In the genomic region with DNA sequence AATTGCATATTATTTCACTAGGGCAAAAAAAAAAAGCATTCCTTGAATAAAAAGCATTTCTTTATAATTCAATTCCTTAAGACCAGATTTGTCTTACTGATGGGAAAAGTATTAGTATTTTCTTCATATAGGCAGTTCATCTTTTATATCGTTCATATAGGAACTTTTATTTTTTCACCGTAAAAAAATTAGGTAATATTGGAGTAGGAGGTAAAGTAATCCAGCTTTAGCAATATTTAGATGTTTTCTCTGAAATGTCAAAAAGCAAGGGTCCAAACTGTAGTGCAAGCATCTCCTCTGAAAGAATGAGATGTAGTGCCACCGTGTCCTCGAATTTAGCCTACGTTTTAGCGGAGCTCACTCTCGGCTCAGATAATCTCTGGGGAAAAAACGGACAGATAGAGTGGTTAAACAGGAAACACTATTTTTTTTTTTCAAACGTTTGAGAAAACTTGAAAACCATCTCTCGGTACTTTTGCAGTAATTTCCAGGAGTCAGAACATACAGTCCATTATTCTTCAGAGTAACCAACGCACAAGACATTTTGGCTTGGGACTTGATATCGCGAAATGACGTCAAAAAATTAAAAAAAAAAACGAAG, we compare ENCODE assay signal across 8 cellular contexts. TPM values are rescaled to one million over a fixed set of nuclear protein-coding genes. Genes with fewer than 3 reads are reported as not detected.
DNase-seq lines count a peak whose midpoint lies in the region; ATAC-seq lines count a peak whose summit lies in the region.

No MANE protein-coding gene starts in this region.

- no peak for DNase-seq in activated CD4-positive, alpha-beta T cell treated with anti-CD3 and anti-CD28 coated beads for 36 hours
- no peak for DNase-seq in activated CD4-positive, alpha-beta T cell treated with anti-CD3 and anti-CD28 coated beads for 48 hours
- DNase-seq in T-helper 17 cell (no peak), foreskin melanocyte (peak; percentile 77), GOT3 (lab: John Stamatoyannopoulos, UW) (no peak)
- DNase-seq in stimulated activated CD4-positive, alpha-beta T cell treated with anti-CD3 and anti-CD28 coated beads, Interleukin-15, amount 100 ng/mL, for 24 hours = no peak

- H3K9ac ChIP-seq in skeletal muscle tissue (ENCODE audit: low read depth in 1 of 3, low read length in 3 of 3) = peak overlapping the region; percentile 85 to 96 (median 87)

- intact Hi-C loops in activated CD4-positive, alpha-beta T cell treated with anti-CD3 and anti-CD28 coated beads for 36 hours (cut with DNase I, micrococcal nuclease) = loop anchor here (1.0 to 10.0 kb wide), 13 partner anchors 19 to 845 kb away; partner anchors contain the start of genes DNAJC1 (in 2 of the 2), BMI1 (in 1 of the 2) and COMMD3 (in 1 of the 2)

- H3K9me3 ChIP-seq in T-helper 17 cell (ENCODE audit: control insufficient read depth, low read length, poor library complexity, severe bottlenecking) (peaks cover 8% of the 10 kb centered on the region), skeletal muscle tissue (ENCODE audit: control insufficient read depth in 3 of 3, low read length in 3 of 3) (peaks cover 0 to 3% (median 0%) of the 10 kb centered on the region in 3 donors)

- H3K27me3 ChIP-seq in skeletal muscle tissue (ENCODE audit: control insufficient read depth in 3 of 3, insufficient read depth in 3 of 3, low read length in 3 of 3) = peaks cover 76 to 87% (median 83%) of the 10 kb centered on the region in 3 donors

- peaks cover 5% of the 10 kb centered on the region for H3K36me3 Mint-ChIP-seq in activated CD4-positive, alpha-beta T cell treated with anti-CD3 and anti-CD28 coated beads for 36 hours (ENCODE audit: low read depth)
- no peaks in the 10 kb centered on the region for H3K36me3 Mint-ChIP-seq in T-helper 17 cell (ENCODE audit: low read depth)

- POLR2A ChIA-PET in activated CD4-positive, alpha-beta T cell treated with anti-CD3 and anti-CD28 coated beads for 36 hours (lab: Charles Lee) = interaction anchor here (0.6 to 1.7 kb wide), 9 partner anchors 23 to 658 kb away, joined by 3 to 14 read pairs (median 3); partner anchors contain the start of genes COMMD3 and DNAJC1

- peaks cover 35% of the 10 kb centered on the region for H3K4me1 Mint-ChIP-seq in activated CD4-positive, alpha-beta T cell treated with anti-CD3 and anti-CD28 coated beads for 36 hours
- H3K4me1 Mint-ChIP-seq in T-helper 17 cell = peaks cover 11% of the 10 kb centered on the region

- H3K27ac Mint-ChIP-seq in activated CD4-positive, alpha-beta T cell treated with anti-CD3 and anti-CD28 coated beads for 36 hours = peak overlapping the region; percentile 89
- H3K27ac Mint-ChIP-seq in T-helper 17 cell = peak overlapping the region; percentile 86

- peak; percentile 5 for ATAC-seq in activated CD4-positive, alpha-beta T cell treated with anti-CD3 and anti-CD28 coated beads for 36 hours
- ATAC-seq in T-helper 17 cell (no peak), HG03039 (IDR thresholded peaks at IDR 0.05; ENCODE audit: unreplicated experiment) (no peak)

- H3K27me3 Mint-ChIP-seq in activated CD4-positive, alpha-beta T cell treated with anti-CD3 and anti-CD28 coated beads for 36 hours = peaks cover 59% of the 10 kb centered on the region
- H3K27me3 Mint-ChIP-seq in T-helper 17 cell = peaks cover 64% of the 10 kb centered on the region

- H3K27ac ChIP-seq in skeletal muscle tissue (ENCODE audit: low read depth, low read length) = peak overlapping the region; percentile 92

- H3K36me3 ChIP-seq in skeletal muscle tissue (ENCODE audit: control insufficient read depth in 3 of 3, insufficient read depth in 3 of 3, low read length in 3 of 3) = no peaks in the 10 kb centered on the region

- H3K4me3 Mint-ChIP-seq in activated CD4-positive, alpha-beta T cell treated with anti-CD3 and anti-CD28 coated beads for 36 hours = peak overlapping the region; percentile 78
- peak overlapping the region; percentile 88 for H3K4me3 Mint-ChIP-seq in T-helper 17 cell

- H3K9me3 Mint-ChIP-seq in activated CD4-positive, alpha-beta T cell treated with anti-CD3 and anti-CD28 coated beads for 36 hours (ENCODE audit: low read depth) = no peaks in the 10 kb centered on the region

- peaks cover 26 to 31% (median 29%) of the 10 kb centered on the region in 3 donors for H3K4me1 ChIP-seq in skeletal muscle tissue (ENCODE audit: control insufficient read depth in 3 of 3, insufficient read depth in 3 of 3, low read length in 3 of 3)

- CTCF ChIA-PET in activated CD4-positive, alpha-beta T cell treated with anti-CD3 and anti-CD28 coated beads for 36 hours (lab: Charles Lee) = interaction anchor here (0.6 to 0.8 kb wide), 5 partner anchors 14 to 131 kb away, joined by 3 to 4 read pairs (median 3); no protein-coding TSS in a partner anchor

- H3K4me3 ChIP-seq in skeletal muscle tissue (ENCODE audit: low read length in 3 of 3) = peak overlapping the region; percentile 73 to 80 (median 80)

RNA-seq across cellular contexts. Expression of gene SPAG6, which starts 5.4 kb away (rescaled TPM):
- total RNA-seq in activated CD4-positive, alpha-beta T cell treated with anti-CD3 and anti-CD28 coated beads for 36 hours = under 1 TPM; 0.09 to 0.11 TPM
- total RNA-seq in T-helper 17 cell = not detected
- total RNA-seq in skeletal muscle tissue = 2.6 TPM

RNA-seq across cellular contexts. Expression of gene BMI1, which starts 19.0 kb away (rescaled TPM):
- 10 to 100 TPM; 52.9 to 55.2 TPM for total RNA-seq in activated CD4-positive, alpha-beta T cell treated with anti-CD3 and anti-CD28 coated beads for 36 hours
- total RNA-seq in T-helper 17 cell = 10 to 100 TPM; 53.5 to 72.4 TPM
- 31.3 TPM for total RNA-seq in skeletal muscle tissue

RNA-seq across cellular contexts. Expression of gene COMMD3, which starts 23.7 kb away (rescaled TPM):
- 10 to 100 TPM; 53.8 to 77.1 TPM for total RNA-seq in activated CD4-positive, alpha-beta T cell treated with anti-CD3 and anti-CD28 coated beads for 36 hours
- total RNA-seq in T-helper 17 cell = 10 to 100 TPM; 35.0 to 37.3 TPM
- 71.5 TPM for total RNA-seq in skeletal muscle tissue
